ENCODE assay signal across 13 cellular contexts in the genomic region with DNA sequence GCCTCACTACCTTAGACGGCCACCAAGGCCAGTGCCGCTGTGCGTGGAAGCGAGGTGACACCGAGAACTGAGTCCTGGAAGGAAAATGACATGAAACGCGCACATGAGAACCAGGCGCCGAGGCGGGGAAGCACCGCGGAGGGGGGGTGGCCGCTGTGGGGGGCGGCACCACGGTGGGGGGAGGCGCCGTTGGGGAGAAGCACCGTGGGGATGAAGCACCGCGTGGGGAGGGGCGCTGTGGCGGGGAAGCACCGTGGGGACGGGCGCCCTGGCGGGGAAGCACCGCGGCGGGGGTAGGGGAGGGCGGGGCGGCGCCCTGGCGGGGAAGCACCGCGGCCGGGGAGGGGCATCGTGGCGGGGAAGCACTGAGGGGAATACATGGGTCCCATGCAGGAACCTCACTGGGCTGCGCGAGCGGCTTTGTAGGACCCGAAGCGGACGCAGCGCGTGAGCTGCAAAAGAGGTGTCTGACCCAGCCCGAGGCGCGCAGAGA.
"Had no signal": no experiment of that assay in that cellular context is flagged by ENCODE, and none has a peak within 500 bp of the region (broad histone marks: within the 10 kb centered on the region; RNA-seq: fewer than 3 reads in every experiment).

No MANE protein-coding gene starts in this region.

- H3K4me3 Mint-ChIP-seq: neural crest cell; stimulated activated naive B cell treated with anti-CD40 and anti-IgM and Interleukin-4, amounts not matched to agents 10 μg/mL and 1 μg/mL and 100 μg/mL, for 72 hours had no signal

- H3K27me3 Mint-ChIP-seq: activated T-helper 17 cell treated with anti-CD3 and anti-CD28 coated beads, Interleukin-2, amount 50 U/mL, for 72 hours; stimulated activated naive B cell treated with anti-CD40 and anti-IgM and Interleukin-4, amounts not matched to agents 10 μg/mL and 1 μg/mL and 100 μg/mL, for 72 hours had no signal

- H3K27ac ChIP-seq: coronary artery, epithelial cell of prostate, gastrocnemius medialis, right atrium auricular region, skin epidermis had no signal

- H3K27ac Mint-ChIP-seq: stimulated activated naive B cell treated with anti-CD40 and anti-IgM and Interleukin-4, amounts not matched to agents 10 μg/mL and 1 μg/mL and 100 μg/mL, for 72 hours had no signal

- H3K9me3 ChIP-seq: gastrocnemius medialis had no signal

- ATAC-seq: activated CD4-positive, CD25-positive, alpha-beta regulatory T cell treated with anti-CD3 and anti-CD28 coated beads, Interleukin-2, amount 50 U/mL, for 24 hours; activated T-helper 17 cell treated with anti-CD3 and anti-CD28 coated beads, Interleukin-2, amount 50 U/mL, for 72 hours; gastrocnemius medialis; left ventricle myocardium superior; stimulated activated naive B cell treated with anti-CD40 and anti-IgM and Interleukin-4, amounts not matched to agents 10 μg/mL and 1 μg/mL and 100 μg/mL, for 72 hours had no signal

- H3K4me1 ChIP-seq: gastrocnemius medialis, right atrium auricular region had no signal

- DNase-seq: caudate nucleus; effector CD8-positive, alpha-beta T cell; gastrocnemius medialis; left ventricle myocardium superior; stimulated activated naive B cell treated with anti-CD40 and anti-IgM and Interleukin-4, amounts not matched to agents 10 μg/mL and 1 μg/mL and 100 μg/mL, for 72 hours; trophoblast cell had no signal

- H3K4me3 ChIP-seq: coronary artery, gastrocnemius medialis, right atrium auricular region, skin epidermis had no signal

- H3K27me3 ChIP-seq: gastrocnemius medialis, right atrium auricular region had no signal
